In genomic region chr4:6941796-6942195, GRCh38 we compare ENCODE assay signal across 10 cellular contexts. TPM values are rescaled to one million over a fixed set of nuclear protein-coding genes. Genes with fewer than 3 reads are reported as not detected.
DNase-seq lines count a peak whose midpoint lies in the region; ATAC-seq, FAIRE-seq and TF ChIP-seq lines count a peak whose summit lies in the region.
"Had no signal": no experiment of that assay in that cellular context is flagged by ENCODE, and none has a peak within 500 bp of the region (broad histone marks: within the 10 kb centered on the region; RNA-seq: fewer than 3 reads in every experiment).

No MANE protein-coding gene starts in this region.

- peak overlapping the region; percentile 90; the same call in 1 of the 2 replicates for H2BK12ac ChIP-seq in H1 (ENCODE audit: low read depth, low read length)

- no peak overlapping the region for H4K5ac ChIP-seq in H1 (ENCODE audit: insufficient read length, low read depth, low read length)

- no peak for TF ChIP-seq RAD21 in H1 (IDR thresholded peaks at IDR 0.05 in 1 of 2, conservative IDR thresholded peaks at IDR 0.05 in 1 of 2; ENCODE audit: low read depth in 2 of 2, low read length in 2 of 2)

- H2BK15ac ChIP-seq in H1 (ENCODE audit: low read length) = no peak overlapping the region; the same call in 1 of the 2 replicates

- H3K9ac ChIP-seq in H1 (replicated peaks in 1 of 4; ENCODE audit: extremely low read depth in 1 of 4, low read depth in 3 of 4, low read length in 3 of 4) = no peak overlapping the region

- H4K8ac ChIP-seq in H1 (ENCODE audit: extremely low read depth, insufficient read depth, low read length) = no peak overlapping the region

- no peak for TF ChIP-seq EP300 in H1 (IDR thresholded peaks at IDR 0.05; ENCODE audit: borderline replicate concordance in 1 of 2, low read depth in 2 of 2, low read length in 2 of 2)

- H3K36me3 ChIP-seq in H1 (ENCODE audit: control insufficient read depth in 2 of 4, insufficient read depth in 4 of 4, low read length in 3 of 4) (no peaks in the 10 kb centered on the region), small intestine (ENCODE audit: control insufficient read depth in 2 of 2, insufficient read depth in 2 of 2, low read length in 2 of 2) (no peaks in the 10 kb centered on the region)
- H3K36me3 ChIP-seq: ovary had no signal

- TF ChIP-seq POLR2A in H1 (IDR thresholded peaks at IDR 0.05; ENCODE audit: control extremely low read depth in 1 of 2, low read depth in 2 of 2, low read length in 2 of 2) = no peak

- no peak overlapping the region for H2BK120ac ChIP-seq in H1 (replicated peaks; ENCODE audit: low read depth, low read length)

- H3K23ac ChIP-seq in H1 (ENCODE audit: insufficient read length) = no peak overlapping the region

- 82% methylated on average over 4 of the region's 4 CpGs; no CpG with 5 or more reads in 1 of the 2 experiments for WGBS in H1 (ENCODE audit: extremely low coverage in 1 of 2, insufficient coverage in 1 of 2, insufficient read length in 1 of 2, insufficient replicate concordance in 2 of 2, low coverage in 1 of 2, low lambda C conversion rate in 2 of 2, missing lambda C conversion rate in 1 of 2), 2 experiments
- 45 to 59% (median 58%) methylated on average over 4 of the region's 4 CpGs for WGBS in small intestine, 3 donors

- peaks cover 16 to 52% (median 36%) of the 10 kb centered on the region in 4 experiments for H3K4me1 ChIP-seq in H1 (replicated peaks in 1 of 4; ENCODE audit: control insufficient read depth in 3 of 4, insufficient read depth in 4 of 4, low read length in 3 of 4)
- H3K4me1 ChIP-seq in small intestine (ENCODE audit: control insufficient read depth in 2 of 2, insufficient read depth in 1 of 2, low read depth in 1 of 2, low read length in 1 of 2) = peaks cover 5 to 21% of the 10 kb centered on the region in 2 donors

- H2BK20ac ChIP-seq in H1 (ENCODE audit: low read length) = no peak overlapping the region

- no peak overlapping the region for H3K4ac ChIP-seq in H1 (replicated peaks; ENCODE audit: insufficient read length, low read depth, low read length)

- H3K18ac ChIP-seq in H1 (ENCODE audit: extremely low read depth, low read length) = no peak overlapping the region

- FAIRE-seq in H1 (lab: Jason Lieb, UNC) (no peak), small intestine (lab: Jason Lieb, UNC) (no peak)
- FAIRE-seq: A204.1 had no signal

- ATAC-seq in HG03520 (IDR thresholded peaks at IDR 0.05; ENCODE audit: unreplicated experiment) = no peak

- peak; percentile 78 for DNase-seq in SKM-1 (lab: John Stamatoyannopoulos, UW; ENCODE audit: unreplicated experiment)
- no peak for DNase-seq in SKM-1 treated with dmso at 0.1 percent for 144 hours (lab: John Stamatoyannopoulos, UW; ENCODE audit: unreplicated experiment)
- DNase-seq in NOMO-1 treated with DMSO at 0.1 percent for 48 hours (lab: John Stamatoyannopoulos, UW; ENCODE audit: unreplicated experiment) = peak; percentile 96
- DNase-seq in H1 (ENCODE audit: low read depth in 1 of 2, low spot score in 2 of 2) = no peak
- DNase-seq in small intestine = no peak
- DNase-seq in KG1 (lab: John Stamatoyannopoulos, UW) = no peak
- DNase-seq in effector CD8-positive, alpha-beta T cell (lab: John Stamatoyannopoulos, UW) = no peak

- H3K27me3 ChIP-seq in H1 (replicated peaks in 1 of 4; ENCODE audit: control insufficient read depth in 3 of 4, extremely low read depth in 1 of 4, insufficient read depth in 3 of 4, low read length in 3 of 4) = no peaks in the 10 kb centered on the region
- H3K27me3 ChIP-seq in small intestine (ENCODE audit: control insufficient read depth in 2 of 2, insufficient read depth in 2 of 2, low read length in 2 of 2) = no peaks in the 10 kb centered on the region
- H3K27me3 ChIP-seq: ovary had no signal

- H2BK5ac ChIP-seq in H1 (ENCODE audit: low read depth, low read length) = peak overlapping the region; percentile 6; the same call in 1 of the 2 replicates

- H3K9me3 ChIP-seq in H1 (ENCODE audit: insufficient read depth in 2 of 2, low read depth in 1 of 2, low read length in 1 of 2) (no peaks in the 10 kb centered on the region), small intestine (ENCODE audit: control insufficient read depth, low read depth) (no peaks in the 10 kb centered on the region)
- H3K9me3 ChIP-seq: ovary had no signal

- POLR2A ChIA-PET in H1 (lab: Charles Lee; ENCODE audit: partially characterized antibody) = no interaction called here

- H3K4me3 ChIP-seq in H1 (ENCODE audit: extremely low read depth in 1 of 4, insufficient read depth in 2 of 4, low read depth in 3 of 4, low read length in 4 of 4) = no peak overlapping the region
- H3K4me3 ChIP-seq in small intestine (ENCODE audit: low read depth in 1 of 2, low read length in 2 of 2) = no peak overlapping the region
- H3K4me3 ChIP-seq: ovary had no signal

- H3K79me2 ChIP-seq in H1 (ENCODE audit: control insufficient read depth in 1 of 2, insufficient read depth in 2 of 2, low read length in 2 of 2) = peaks cover 0 to 22% of the 10 kb centered on the region in 2 experiments; a peak in 3 of 4 replicates

- no peak for TF ChIP-seq CTCF in H1 (IDR thresholded peaks at IDR 0.05; ENCODE audit: control extremely low read depth in 1 of 3, insufficient read depth in 1 of 3, low read depth in 1 of 3, low read length in 3 of 3)

- H2AFZ ChIP-seq in H1 (ENCODE audit: low read length) = no peak overlapping the region

- H4K20me1 ChIP-seq in H1 (replicated peaks in 1 of 2; ENCODE audit: control insufficient read depth in 1 of 2, insufficient read depth in 2 of 2, low read length in 2 of 2) = peaks cover 0 to 10% of the 10 kb centered on the region in 2 experiments

- H3K27ac ChIP-seq in H1 (ENCODE audit: low read depth, low read length) = no peak overlapping the region
- peak overlapping the region; percentile 6 to 91 for H3K27ac ChIP-seq in small intestine (ENCODE audit: low read depth in 1 of 2, low read length in 1 of 2)

- no peaks in the 10 kb centered on the region for H3K23me2 ChIP-seq in H1 (ENCODE audit: low read depth, low read length)

- no peak overlapping the region for H3K14ac ChIP-seq in H1 (ENCODE audit: insufficient read length)

- CTCF ChIA-PET in H1 (lab: Charles Lee; ENCODE audit: partially characterized antibody) = interaction anchor here (0.7 to 8.3 kb wide), 10 partner anchors 15 to 1539 kb away, joined by 3 to 28 read pairs (median 3); no protein-coding TSS in a partner anchor

- no peak overlapping the region for H3K4me2 ChIP-seq in H1 (ENCODE audit: insufficient read depth in 1 of 2, low read depth in 2 of 2, low read length in 2 of 2)

- H3K56ac ChIP-seq in H1 (replicated peaks; ENCODE audit: insufficient read length, low read depth, low read length) = no peak overlapping the region

- H2AK5ac ChIP-seq in H1 (ENCODE audit: low read depth, low read length) = peak overlapping the region; percentile 71; the same call in 1 of the 2 replicates

- H3K79me1 ChIP-seq in H1 (ENCODE audit: low read depth, low read length) = peaks cover 18% of the 10 kb centered on the region

- H4K91ac ChIP-seq in H1 (replicated peaks; ENCODE audit: insufficient read length, low read length) = no peak overlapping the region

TF ChIP-seq in H1, 55 proteins besides CTCF, POLR2A, EP300 and RAD21:
- no peak for TF ChIP-seq NRF1 (IDR thresholded peaks at IDR 0.05; ENCODE audit: low read depth, low read length)
- no peak for TF ChIP-seq SP1 (IDR thresholded peaks at IDR 0.05; ENCODE audit: low read depth, low read length)
- no peak for TF ChIP-seq RNF2 (IDR thresholded peaks at IDR 0.05; ENCODE audit: borderline replicate concordance, low read depth, low read length, missing control alignments, poor library complexity, severe bottlenecking)
- TF ChIP-seq GTF2F1 (IDR thresholded peaks at IDR 0.05; ENCODE audit: borderline replicate concordance, low read depth, low read length) = no peak
- TF ChIP-seq RBBP5 (IDR thresholded peaks at IDR 0.05; ENCODE audit: borderline replicate concordance, low read depth, low read length) = no peak
- TF ChIP-seq JUND (IDR thresholded peaks at IDR 0.05; ENCODE audit: low read length) = no peak
- TF ChIP-seq USF2 (IDR thresholded peaks at IDR 0.05; ENCODE audit: low read length) = no peak
- TF ChIP-seq RXRA (IDR thresholded peaks at IDR 0.05; ENCODE audit: insufficient read depth, low read depth, low read length) = no peak

RNA-seq across cellular contexts. Expression of gene TBC1D14, which starts 32.2 kb away (rescaled TPM):
- total RNA-seq in H1 (2021; fragmentation: NEBNext Ultra II Directional; extraction: Animal tissue kit (Norgen Biotek cat#: 25700)) = 48.2 and 49.7 TPM in 2 replicates
- polyA plus RNA-seq in H1 (2011; rRNA removed) = 45.6 and 46.2 TPM in 2 replicates
- 49.8 TPM for polyA plus RNA-seq in H1 (2011; cell fraction: cytosol; rRNA removed)
- polyA plus RNA-seq in H1 (2011; cell fraction: nucleus; rRNA removed) = 47.4 TPM
- polyA plus RNA-seq in H1 (2012, experiment 1 of 2) = 38.7 to 43.8 TPM (median 41.7 TPM) in 4 replicates
- 21.9 TPM for polyA plus RNA-seq in H1 (2012, experiment 2 of 2)
- polyA plus RNA-seq in H1 (2013, experiment 1 of 2) = 24.2 TPM
- polyA plus RNA-seq in H1 (2013, experiment 2 of 2) = 25.4 TPM
- 51.5 and 51.9 TPM in 2 replicates for polyA minus RNA-seq in H1 (2011; rRNA and poly(A)+ RNA removed)
- polyA minus RNA-seq in H1 (2011; cell fraction: cytosol; rRNA and poly(A)+ RNA removed) = 27.0 TPM
- 30.9 TPM for polyA minus RNA-seq in H1 (2011; cell fraction: nucleus; rRNA and poly(A)+ RNA removed)
- polyA plus RNA-seq in small intestine = 10 to 100 TPM; 16.8 to 31.5 (median 18.9) TPM

Comparison
In these comparisons a context has a peak if more than half of its experiments do, and no peak if none do; other contexts are left out.
1. DNase-seq: peak in SKM-1 (single experiment) and NOMO-1 treated with DMSO at 0.1 percent for 48 hours (single experiment); none in SKM-1 treated with dmso at 0.1 percent for 144 hours (single experiment), H1 (0 of 2), small intestine (single experiment), KG1 (single experiment) and effector CD8-positive, alpha-beta T cell (single experiment).